1 cellular context compared by ENCODE assay signal in the genomic region with DNA sequence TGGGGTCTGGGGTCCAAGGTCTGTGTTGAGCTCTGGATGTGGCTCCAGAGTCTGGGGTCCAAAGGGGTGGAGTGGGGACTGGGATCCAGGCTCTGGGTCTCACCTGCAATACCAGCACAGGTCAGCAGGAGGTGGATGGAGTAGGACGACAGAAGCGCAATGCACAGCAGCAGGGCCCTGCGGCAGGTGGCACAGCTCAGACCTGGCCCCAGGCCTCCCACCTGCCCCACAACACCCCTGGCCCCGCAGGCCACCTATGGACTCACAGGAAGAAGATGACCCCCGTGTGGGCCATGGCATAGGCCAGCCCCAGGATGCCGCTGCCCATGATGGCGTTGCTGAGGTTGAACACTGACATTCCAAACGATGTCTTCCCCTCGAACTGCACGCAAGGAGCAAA.
TF ChIP-seq lines count a peak whose summit lies in the region.

No MANE protein-coding gene starts in this region.

TF ChIP-seq in H1, 55 proteins besides CTCF, POLR2A, EP300 and RAD21:
- TF ChIP-seq CBX5 (IDR thresholded peaks at IDR 0.05; ENCODE audit: low read depth, low read length) (no peak), EZH2 (IDR thresholded peaks at IDR 0.05; ENCODE audit: low read depth, low read length, severe bottlenecking) (no peak), POLR2AphosphoS5 (IDR thresholded peaks at IDR 0.05; ENCODE audit: low read depth, low read length) (no peak), SIN3A (conservative IDR thresholded peaks at IDR 0.05 in 1 of 2, IDR thresholded peaks at IDR 0.05 in 1 of 2; ENCODE audit: low read depth in 1 of 2, low read length in 2 of 2) (no peak), KDM4A (IDR thresholded peaks at IDR 0.05; ENCODE audit: low read depth, low read length, severe bottlenecking) (no peak), CBX8 (IDR thresholded peaks at IDR 0.05; ENCODE audit: borderline replicate concordance, low read depth, low read length) (no peak), TAF1 (IDR thresholded peaks at IDR 0.05; ENCODE audit: low read depth, low read length) (no peak), CREB1 (IDR thresholded peaks at IDR 0.05) (no peak), TCF12 (IDR thresholded peaks at IDR 0.05; ENCODE audit: low read depth, low read length) (no peak), HDAC6 (IDR thresholded peaks at IDR 0.05; ENCODE audit: low read depth, low read length) (no peak)
- TF ChIP-seq, protein P1, sequence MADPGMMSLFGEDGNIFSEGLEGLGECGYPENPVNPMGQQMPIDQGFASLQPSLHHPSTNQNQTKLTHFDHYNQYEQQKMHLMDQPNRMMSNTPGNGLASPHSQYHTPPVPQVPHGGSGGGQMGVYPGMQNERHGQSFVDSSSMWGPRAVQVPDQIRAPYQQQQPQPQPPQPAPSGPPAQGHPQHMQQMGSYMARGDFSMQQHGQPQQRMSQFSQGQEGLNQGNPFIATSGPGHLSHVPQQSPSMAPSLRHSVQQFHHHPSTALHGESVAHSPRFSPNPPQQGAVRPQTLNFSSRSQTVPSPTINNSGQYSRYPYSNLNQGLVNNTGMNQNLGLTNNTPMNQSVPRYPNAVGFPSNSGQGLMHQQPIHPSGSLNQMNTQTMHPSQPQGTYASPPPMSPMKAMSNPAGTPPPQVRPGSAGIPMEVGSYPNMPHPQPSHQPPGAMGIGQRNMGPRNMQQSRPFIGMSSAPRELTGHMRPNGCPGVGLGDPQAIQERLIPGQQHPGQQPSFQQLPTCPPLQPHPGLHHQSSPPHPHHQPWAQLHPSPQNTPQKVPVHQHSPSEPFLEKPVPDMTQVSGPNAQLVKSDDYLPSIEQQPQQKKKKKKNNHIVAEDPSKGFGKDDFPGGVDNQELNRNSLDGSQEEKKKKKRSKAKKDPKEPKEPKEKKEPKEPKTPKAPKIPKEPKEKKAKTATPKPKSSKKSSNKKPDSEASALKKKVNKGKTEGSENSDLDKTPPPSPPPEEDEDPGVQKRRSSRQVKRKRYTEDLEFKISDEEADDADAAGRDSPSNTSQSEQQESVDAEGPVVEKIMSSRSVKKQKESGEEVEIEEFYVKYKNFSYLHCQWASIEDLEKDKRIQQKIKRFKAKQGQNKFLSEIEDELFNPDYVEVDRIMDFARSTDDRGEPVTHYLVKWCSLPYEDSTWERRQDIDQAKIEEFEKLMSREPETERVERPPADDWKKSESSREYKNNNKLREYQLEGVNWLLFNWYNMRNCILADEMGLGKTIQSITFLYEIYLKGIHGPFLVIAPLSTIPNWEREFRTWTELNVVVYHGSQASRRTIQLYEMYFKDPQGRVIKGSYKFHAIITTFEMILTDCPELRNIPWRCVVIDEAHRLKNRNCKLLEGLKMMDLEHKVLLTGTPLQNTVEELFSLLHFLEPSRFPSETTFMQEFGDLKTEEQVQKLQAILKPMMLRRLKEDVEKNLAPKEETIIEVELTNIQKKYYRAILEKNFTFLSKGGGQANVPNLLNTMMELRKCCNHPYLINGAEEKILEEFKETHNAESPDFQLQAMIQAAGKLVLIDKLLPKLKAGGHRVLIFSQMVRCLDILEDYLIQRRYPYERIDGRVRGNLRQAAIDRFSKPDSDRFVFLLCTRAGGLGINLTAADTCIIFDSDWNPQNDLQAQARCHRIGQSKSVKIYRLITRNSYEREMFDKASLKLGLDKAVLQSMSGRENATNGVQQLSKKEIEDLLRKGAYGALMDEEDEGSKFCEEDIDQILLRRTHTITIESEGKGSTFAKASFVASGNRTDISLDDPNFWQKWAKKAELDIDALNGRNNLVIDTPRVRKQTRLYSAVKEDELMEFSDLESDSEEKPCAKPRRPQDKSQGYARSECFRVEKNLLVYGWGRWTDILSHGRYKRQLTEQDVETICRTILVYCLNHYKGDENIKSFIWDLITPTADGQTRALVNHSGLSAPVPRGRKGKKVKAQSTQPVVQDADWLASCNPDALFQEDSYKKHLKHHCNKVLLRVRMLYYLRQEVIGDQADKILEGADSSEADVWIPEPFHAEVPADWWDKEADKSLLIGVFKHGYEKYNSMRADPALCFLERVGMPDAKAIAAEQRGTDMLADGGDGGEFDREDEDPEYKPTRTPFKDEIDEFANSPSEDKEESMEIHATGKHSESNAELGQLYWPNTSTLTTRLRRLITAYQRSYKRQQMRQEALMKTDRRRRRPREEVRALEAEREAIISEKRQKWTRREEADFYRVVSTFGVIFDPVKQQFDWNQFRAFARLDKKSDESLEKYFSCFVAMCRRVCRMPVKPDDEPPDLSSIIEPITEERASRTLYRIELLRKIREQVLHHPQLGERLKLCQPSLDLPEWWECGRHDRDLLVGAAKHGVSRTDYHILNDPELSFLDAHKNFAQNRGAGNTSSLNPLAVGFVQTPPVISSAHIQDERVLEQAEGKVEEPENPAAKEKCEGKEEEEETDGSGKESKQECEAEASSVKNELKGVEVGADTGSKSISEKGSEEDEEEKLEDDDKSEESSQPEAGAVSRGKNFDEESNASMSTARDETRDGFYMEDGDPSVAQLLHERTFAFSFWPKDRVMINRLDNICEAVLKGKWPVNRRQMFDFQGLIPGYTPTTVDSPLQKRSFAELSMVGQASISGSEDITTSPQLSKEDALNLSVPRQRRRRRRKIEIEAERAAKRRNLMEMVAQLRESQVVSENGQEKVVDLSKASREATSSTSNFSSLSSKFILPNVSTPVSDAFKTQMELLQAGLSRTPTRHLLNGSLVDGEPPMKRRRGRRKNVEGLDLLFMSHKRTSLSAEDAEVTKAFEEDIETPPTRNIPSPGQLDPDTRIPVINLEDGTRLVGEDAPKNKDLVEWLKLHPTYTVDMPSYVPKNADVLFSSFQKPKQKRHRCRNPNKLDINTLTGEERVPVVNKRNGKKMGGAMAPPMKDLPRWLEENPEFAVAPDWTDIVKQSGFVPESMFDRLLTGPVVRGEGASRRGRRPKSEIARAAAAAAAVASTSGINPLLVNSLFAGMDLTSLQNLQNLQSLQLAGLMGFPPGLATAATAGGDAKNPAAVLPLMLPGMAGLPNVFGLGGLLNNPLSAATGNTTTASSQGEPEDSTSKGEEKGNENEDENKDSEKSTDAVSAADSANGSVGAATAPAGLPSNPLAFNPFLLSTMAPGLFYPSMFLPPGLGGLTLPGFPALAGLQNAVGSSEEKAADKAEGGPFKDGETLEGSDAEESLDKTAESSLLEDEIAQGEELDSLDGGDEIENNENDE (IDR thresholded peaks at IDR 0.05; ENCODE audit: insufficient replicate concordance, low read length) = no peak
- TF ChIP-seq, protein P2, sequence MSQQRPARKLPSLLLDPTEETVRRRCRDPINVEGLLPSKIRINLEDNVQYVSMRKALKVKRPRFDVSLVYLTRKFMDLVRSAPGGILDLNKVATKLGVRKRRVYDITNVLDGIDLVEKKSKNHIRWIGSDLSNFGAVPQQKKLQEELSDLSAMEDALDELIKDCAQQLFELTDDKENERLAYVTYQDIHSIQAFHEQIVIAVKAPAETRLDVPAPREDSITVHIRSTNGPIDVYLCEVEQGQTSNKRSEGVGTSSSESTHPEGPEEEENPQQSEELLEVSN (IDR thresholded peaks at IDR 0.05) = no peak
TF ChIP-seq in H1: peak in this region for 0.
